ENCODE assay signal across 12 cellular contexts in the genomic region with DNA sequence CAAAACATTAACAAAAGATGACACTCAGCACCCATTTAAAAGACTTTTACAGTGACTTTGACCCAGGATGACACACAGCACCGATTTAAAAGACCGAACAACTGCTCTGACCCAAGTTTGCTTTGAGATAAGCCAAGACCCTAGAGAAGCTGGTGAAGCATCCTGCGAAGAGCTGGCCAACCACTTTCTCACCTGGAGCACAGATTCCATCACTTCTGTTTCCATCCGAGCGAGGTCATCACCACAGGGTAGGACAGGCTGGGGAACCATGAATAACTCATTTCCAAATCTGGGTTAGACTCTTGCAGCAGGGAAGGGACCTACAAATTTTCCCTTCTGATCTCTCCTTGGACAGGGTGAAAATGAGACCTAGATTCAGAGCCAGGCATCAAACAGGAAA.
"Had no signal": no experiment of that assay in that cellular context is flagged by ENCODE, and none has a peak within 500 bp of the region (broad histone marks: within the 10 kb centered on the region; RNA-seq: fewer than 3 reads in every experiment).

No MANE protein-coding gene starts in this region.

- H3K27ac ChIP-seq: coronary artery, heart right ventricle, parathyroid adenoma, right lobe of liver had no signal

- H2AFZ ChIP-seq: parathyroid adenoma had no signal

- H3K27me3 ChIP-seq: right lobe of liver had no signal

- H3K4me1 ChIP-seq: heart right ventricle, parathyroid adenoma, right lobe of liver had no signal

- ATAC-seq: heart right ventricle, right lobe of liver, WTC11 had no signal

- DNase-seq: activated gamma-delta T cell treated with Interleukin-2 at 50 U/mL for 16 hours; activated T-cell treated with anti-CD3 and anti-CD28 coated beads, Interleukin-2, amount 50 U/mL, for 1 hour; heart right ventricle; islet precursor cell; right lobe of liver; stimulated activated CD4-positive, alpha-beta T cell treated with anti-CD3 and anti-CD28 coated beads, Interleukin-4, amount 100 ng/mL, for 1 hour; stimulated activated naive CD4-positive, alpha-beta T cell; T1000 had no signal

- H3K9me3 ChIP-seq: heart right ventricle, right lobe of liver had no signal

- H3K4me3 ChIP-seq: coronary artery, heart right ventricle, lung, right lobe of liver had no signal

- H3K36me3 ChIP-seq: heart right ventricle, right lobe of liver had no signal

- H3K79me2 ChIP-seq: parathyroid adenoma had no signal
